In the genomic region with DNA sequence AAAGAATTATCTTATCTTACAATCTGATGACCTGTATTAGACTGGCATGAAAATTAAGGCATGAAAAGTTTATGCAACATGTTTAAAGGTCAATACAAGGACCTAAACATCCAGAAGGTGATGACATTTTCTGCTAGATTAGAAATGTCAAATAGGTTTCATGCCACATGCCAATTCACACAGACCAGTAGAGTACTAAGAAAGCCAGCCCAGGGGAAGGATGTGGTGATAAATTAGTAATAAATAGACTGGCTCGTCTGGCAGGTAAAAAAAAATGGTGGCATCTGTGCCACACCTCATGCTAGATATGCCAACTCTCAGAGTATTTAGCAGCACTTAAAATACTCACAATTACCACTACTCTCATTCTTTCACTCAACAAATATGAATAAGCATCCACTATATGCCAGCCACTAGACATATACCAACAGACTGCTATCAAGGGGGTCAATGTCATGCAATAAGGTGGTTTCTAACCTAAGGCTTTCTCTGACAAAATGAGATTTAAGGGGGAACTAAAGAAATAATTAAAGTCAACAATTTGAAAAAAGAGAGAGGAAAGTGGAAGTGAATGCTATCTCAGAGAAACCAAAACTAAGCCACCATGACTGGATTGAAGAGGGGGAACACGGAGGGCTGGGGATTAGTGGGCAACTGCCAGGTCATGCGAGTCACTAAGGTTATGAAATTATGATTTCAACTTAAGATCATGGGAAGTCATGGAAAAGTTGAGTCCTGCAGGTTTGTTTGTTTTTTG, we compare ENCODE assay signal across 11 cellular contexts.
DNase-seq lines count a peak whose midpoint lies in the region; ATAC-seq, FAIRE-seq and TF ChIP-seq lines count a peak whose summit lies in the region.
"Had no signal": no experiment of that assay in that cellular context is flagged by ENCODE, and none has a peak within 500 bp of the region (broad histone marks: within the 10 kb centered on the region; RNA-seq: fewer than 3 reads in every experiment).

No MANE protein-coding gene starts in this region.

- no peak for DNase-seq in K562 (ENCODE audit: extremely low read depth in 1 of 4, low spot score in 3 of 4)
- no peak for DNase-seq in hepatocyte (ENCODE audit: low spot score)
- no peak for DNase-seq in Caco-2
- no peak for DNase-seq in WTC11 (ENCODE audit: low spot score)
- DNase-seq in NCI-H226 = no peak

- no peaks in the 10 kb centered on the region for H3K9me3 Mint-ChIP-seq in Caco-2 (ENCODE audit: unreplicated experiment)
- no peaks in the 10 kb centered on the region for H3K9me3 Mint-ChIP-seq in WTC11

- 35% methylated on average over 3 of the region's 3 CpGs for WGBS in K562 (ENCODE audit: insufficient coverage, low coverage, missing lambda C conversion rate)
- 87% methylated on average over 3 of the region's 3 CpGs for WGBS in hepatocyte (ENCODE audit: low lambda C conversion rate, missing lambda C conversion rate)

- H3K27ac ChIP-seq in K562 (ENCODE audit: extremely low read depth, low read depth, low read length) (peak overlapping the region; percentile 15; the same call in 1 of the 3 replicates), hepatocyte (no peak overlapping the region)
- H3K27ac ChIP-seq: parathyroid adenoma, SJSA1 had no signal

- H3K36me3 Mint-ChIP-seq in Caco-2 (ENCODE audit: insufficient read depth, unreplicated experiment) = peaks cover 5% of the 10 kb centered on the region
- H3K36me3 Mint-ChIP-seq in WTC11 = no peaks in the 10 kb centered on the region

- H3K27ac Mint-ChIP-seq in Caco-2 (ENCODE audit: unreplicated experiment) (no peak overlapping the region), WTC11 (no peak overlapping the region)

- no peaks in the 10 kb centered on the region for H3K9me2 ChIP-seq in hepatocyte (replicated peaks; ENCODE audit: insufficient read depth)

- no peak overlapping the region; the same call in 1 of the 2 replicates for H3K4me2 ChIP-seq in K562 (ENCODE audit: insufficient read depth, low read length)
- H3K4me2 ChIP-seq in hepatocyte = no peak overlapping the region

- no peak for FAIRE-seq in K562 (lab: Jason Lieb, UNC)
- FAIRE-seq: endothelial cell of umbilical vein had no signal

- POLR2A ChIA-PET in K562 (lab: Yijun Ruan, JAX) = no interaction called here
- POLR2A ChIA-PET in Caco-2 (lab: Charles Lee) = no interaction called here
- POLR2A ChIA-PET in WTC11 (lab: Charles Lee) = no interaction called here

- peaks cover 95% of the 10 kb centered on the region for H3K79me2 ChIP-seq in K562 (ENCODE audit: control insufficient read depth, insufficient read depth, low read length)
- peaks cover 66% of the 10 kb centered on the region for H3K79me2 ChIP-seq in hepatocyte

- peak; percentile 54 for ATAC-seq in GM21390 (IDR thresholded peaks at IDR 0.05; ENCODE audit: unreplicated experiment)
- ATAC-seq in HG03571 (IDR thresholded peaks at IDR 0.05; ENCODE audit: unreplicated experiment) = peak; percentile 41
- no peak for ATAC-seq in K562
- ATAC-seq in WTC11 = no peak

- no peak for TF ChIP-seq CTCF in K562 (IDR thresholded peaks at IDR 0.05 in 2 of 3, conservative IDR thresholded peaks at IDR 0.05 in 1 of 3; ENCODE audit: insufficient read depth in 2 of 3, low read depth in 1 of 3, low read length in 3 of 3)
- no peak for TF ChIP-seq CTCF in hepatocyte (IDR thresholded peaks at IDR 0.05; ENCODE audit: poor library complexity)
- no peak for TF ChIP-seq CTCF in Caco-2 (IDR thresholded peaks at IDR 0.05; ENCODE audit: insufficient read depth in 1 of 2, low read depth in 1 of 2, low read length in 1 of 2, severe bottlenecking in 1 of 2, unreplicated experiment in 1 of 2)
- no peak for TF ChIP-seq CTCF in WTC11 (IDR thresholded peaks at IDR 0.05)

- in situ Hi-C loops in K562 (cut with MboI) = no loop called here

- CTCF ChIA-PET in K562 (lab: Yijun Ruan, JAX; ENCODE audit: low intra/inter-chr PET ratio) = no interaction called here
- CTCF ChIA-PET in Caco-2 (lab: Charles Lee) = no interaction called here
- CTCF ChIA-PET in WTC11 (lab: Charles Lee) = no interaction called here

- H3K4me1 Mint-ChIP-seq in Caco-2 (ENCODE audit: low read depth, unreplicated experiment) = peaks cover 9% of the 10 kb centered on the region
- peaks cover 24% of the 10 kb centered on the region for H3K4me1 Mint-ChIP-seq in WTC11

- H3K27me3 Mint-ChIP-seq in Caco-2 (ENCODE audit: insufficient read depth, unreplicated experiment) (no peaks in the 10 kb centered on the region), WTC11 (ENCODE audit: low read depth) (no peaks in the 10 kb centered on the region)

- H3K36me3 ChIP-seq in K562 (ENCODE audit: control insufficient read depth, insufficient read depth, low read length) (no peaks in the 10 kb centered on the region; the same call in 2 of the 3 replicates), hepatocyte (replicated peaks; ENCODE audit: insufficient read depth, low read depth) (no peaks in the 10 kb centered on the region), Caco-2 (ENCODE audit: control insufficient read depth, insufficient read depth, low read length) (no peaks in the 10 kb centered on the region)
- H3K36me3 ChIP-seq: SJSA1 had no signal

- BruUV-seq in K562 (replicated peaks; lab: Mats Ljungman, UMichigan) (no TSS peak), Caco-2 (replicated peaks; lab: Mats Ljungman, UMichigan) (no TSS peak)

- H3K4me3 Mint-ChIP-seq in Caco-2 (ENCODE audit: unreplicated experiment) (no peak overlapping the region), WTC11 (no peak overlapping the region)

- TF ChIP-seq RAD21 in K562 (CRISPR knock-in tag; conservative IDR thresholded peaks at IDR 0.05 in 1 of 2, IDR thresholded peaks at IDR 0.05 in 1 of 2) = no peak

- intact Hi-C loops in K562 (cut with micrococcal nuclease) = no loop called here
- intact Hi-C loops in Caco-2 (cut with micrococcal nuclease; ENCODE audit: unreplicated experiment) = no loop called here

- H3K27me3 ChIP-seq in K562 (ENCODE audit: control insufficient read depth in 2 of 2, insufficient read depth in 2 of 2, low read length in 2 of 2) (no peaks in the 10 kb centered on the region), hepatocyte (no peaks in the 10 kb centered on the region), Caco-2 (replicated peaks; ENCODE audit: control insufficient read depth, insufficient read depth, low read length) (no peaks in the 10 kb centered on the region)
- H3K27me3 ChIP-seq: SJSA1 had no signal

- H3K9me3 ChIP-seq in K562 (replicated peaks; ENCODE audit: control insufficient read depth, insufficient read depth, low read depth, low read length) (no peaks in the 10 kb centered on the region), hepatocyte (ENCODE audit: low read depth) (no peaks in the 10 kb centered on the region), Caco-2 (no peaks in the 10 kb centered on the region)
- H3K9me3 ChIP-seq: SJSA1 had no signal

- H2AFZ ChIP-seq in K562 (ENCODE audit: low read depth, low read length) (no peak overlapping the region), hepatocyte (no peak overlapping the region)
- H2AFZ ChIP-seq: parathyroid adenoma had no signal

- peaks cover 16 to 58% of the 10 kb centered on the region in 2 experiments for H3K4me1 ChIP-seq in K562 (replicated peaks in 1 of 2; ENCODE audit: control insufficient read depth in 2 of 2, insufficient read depth in 2 of 2, low read length in 2 of 2)
- H3K4me1 ChIP-seq in hepatocyte (ENCODE audit: insufficient read depth) = no peaks in the 10 kb centered on the region
- H3K4me1 ChIP-seq in Caco-2 = peaks cover 25% of the 10 kb centered on the region

- no peak overlapping the region for H3K9ac ChIP-seq in K562 (ENCODE audit: insufficient read depth in 1 of 2, low read depth in 2 of 2, low read length in 2 of 2)
- H3K9ac ChIP-seq: parathyroid adenoma had no signal

- no peak for TF ChIP-seq EP300 in K562 (IDR thresholded peaks at IDR 0.05; ENCODE audit: low read length)

- H3K4me3 ChIP-seq in GM08714 (ENCODE audit: low read length) (peak overlapping the region; percentile 62), K562 (no peak overlapping the region), hepatocyte (no peak overlapping the region), Caco-2 (ENCODE audit: low read depth, low read length) (no peak overlapping the region)
- H3K4me3 ChIP-seq: SJSA1 had no signal

- peaks cover 16% of the 10 kb centered on the region for H4K20me1 ChIP-seq in K562 (replicated peaks; ENCODE audit: control insufficient read depth, insufficient read depth, low read length)
- H4K20me1 ChIP-seq in hepatocyte (ENCODE audit: insufficient read depth, poor library complexity, severe bottlenecking) = no peaks in the 10 kb centered on the region

- H3K9me1 ChIP-seq in K562 (ENCODE audit: control insufficient read depth, insufficient read depth, low read length) = no peaks in the 10 kb centered on the region

- TF ChIP-seq POLR2A in K562 (conservative IDR thresholded peaks at IDR 0.05) = no peak

TF ChIP-seq in K562, 482 proteins besides CTCF, POLR2A, EP300 and RAD21 (continues in another document):
- no peak for TF ChIP-seq POLR2H (tag; IDR thresholded peaks at IDR 0.05; ENCODE audit: low read depth)
- no peak for TF ChIP-seq GATAD2B (IDR thresholded peaks at IDR 0.05; ENCODE audit: borderline replicate concordance)
- TF ChIP-seq SPI1 (IDR thresholded peaks at IDR 0.05; ENCODE audit: borderline replicate concordance, low read depth, low read length) = peak; percentile 36; the same call in 1 of the 2 replicates
- TF ChIP-seq COPS2 (conservative IDR thresholded peaks at IDR 0.05) = no peak
- TF ChIP-seq RFX7 (CRISPR knock-in tag; IDR thresholded peaks at IDR 0.05) = no peak
- TF ChIP-seq CHD1 (IDR thresholded peaks at IDR 0.05; ENCODE audit: low read length) = no peak

TF ChIP-seq in WTC11, 78 proteins besides CTCF, POLR2A, EP300 and RAD21:
- TF ChIP-seq ZBTB21 (CRISPR knock-in tag; IDR thresholded peaks at IDR 0.05; ENCODE audit: borderline replicate concordance) = no peak

Comparison
In these comparisons a context has a peak if more than half of its experiments do, and no peak if none do; other contexts are left out.
1. ATAC-seq: peak in GM21390 (single experiment) and HG03571 (single experiment); none in K562 (single experiment) and WTC11 (single experiment).